1 cellular context compared by ENCODE assay signal in the genomic region with DNA sequence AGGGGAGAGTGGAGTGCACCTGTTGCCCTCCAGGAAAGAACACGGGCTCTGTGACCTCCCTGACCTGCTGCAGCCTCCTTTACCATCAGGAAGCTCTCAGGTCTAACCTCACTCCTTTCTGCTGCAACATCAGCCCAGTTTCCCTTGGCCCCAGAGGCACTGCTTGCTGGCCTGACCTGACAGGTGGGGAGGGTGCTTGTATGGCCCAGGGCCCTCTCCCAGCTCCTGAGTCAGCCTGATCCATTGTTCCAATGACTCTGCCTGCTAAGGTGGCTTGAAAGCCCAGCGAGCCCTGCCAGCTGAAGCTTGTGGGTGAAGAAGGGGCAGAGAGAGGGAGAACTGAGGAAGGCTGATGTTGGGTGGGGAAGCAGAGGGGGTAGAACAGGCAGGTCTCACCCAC.
TF ChIP-seq lines count a peak whose summit lies in the region.

No MANE protein-coding gene starts in this region.

TF ChIP-seq in H1, 55 proteins besides CTCF, POLR2A, EP300 and RAD21:
- TF ChIP-seq ZNF274 (IDR thresholded peaks at IDR 0.05; ENCODE audit: borderline replicate concordance, extremely low read depth, low read length): no peak
- no peak for TF ChIP-seq JUN (IDR thresholded peaks at IDR 0.05; ENCODE audit: low read depth, low read length)
- TF ChIP-seq SP4 (IDR thresholded peaks at IDR 0.05; ENCODE audit: low read length): no peak
- TF ChIP-seq SIN3A (conservative IDR thresholded peaks at IDR 0.05 in 1 of 2, IDR thresholded peaks at IDR 0.05 in 1 of 2; ENCODE audit: low read depth in 1 of 2, low read length in 2 of 2): no peak
- TF ChIP-seq KDM1A (IDR thresholded peaks at IDR 0.05; ENCODE audit: borderline replicate concordance, low read length): no peak
